27 cellular contexts compared by ENCODE assay signal in genomic region chr19:27736225-27736624, GRCh38.
"Had no signal": no experiment of that assay in that cellular context is flagged by ENCODE, and none has a peak within 500 bp of the region (broad histone marks: within the 10 kb centered on the region; RNA-seq: fewer than 3 reads in every experiment).

No MANE protein-coding gene starts in this region.

- H3K4me1 Mint-ChIP-seq: memory B cell; naive thymus-derived CD4-positive, alpha-beta T cell; nephron progenitor cell; stimulated activated naive B cell treated with anti-CD40 and anti-IgM and Interleukin-4, amounts not matched to agents 10 μg/mL and 1 μg/mL and 100 μg/mL, for 72 hours had no signal

- H3K27me3 Mint-ChIP-seq: dendritic cell treated with granulocyte-macrophage colony-stimulating factor and Interleukin-4, amounts not matched to agents 40 ng/mL and 50 ng/mL, for 4 days; memory B cell; naive thymus-derived CD4-positive, alpha-beta T cell; stimulated activated naive B cell treated with anti-CD40 and anti-IgM and Interleukin-4, amounts not matched to agents 10 μg/mL and 1 μg/mL and 100 μg/mL, for 72 hours; stimulated activated naive CD8-positive, alpha-beta T cell treated with anti-CD3 and anti-CD28 coated beads, Interleukin-15, Interleukin-2, amounts not matched to agents 100 ng/mL and 50 ng/mL, for 24 hours had no signal

- H3K4me1 ChIP-seq: colonic mucosa, esophagus squamous epithelium, lower lobe of right lung, prostate gland, tibial nerve, upper lobe of right lung, uterus had no signal

- H3K4me3 ChIP-seq: colonic mucosa, esophagus squamous epithelium, heart right ventricle, lower lobe of right lung, prostate gland, thoracic aorta, tibial nerve, upper lobe of right lung, uterus had no signal

- H3K27me3 ChIP-seq: colonic mucosa, esophagus squamous epithelium, heart right ventricle, tibial nerve, upper lobe of right lung, uterus had no signal

- H3K4me3 Mint-ChIP-seq: dendritic cell treated with granulocyte-macrophage colony-stimulating factor and Interleukin-4, amounts not matched to agents 40 ng/mL and 50 ng/mL, for 4 days; memory B cell; naive thymus-derived CD4-positive, alpha-beta T cell; nephron progenitor cell; stimulated activated naive B cell treated with anti-CD40 and anti-IgM and Interleukin-4, amounts not matched to agents 10 μg/mL and 1 μg/mL and 100 μg/mL, for 72 hours; stimulated activated naive CD8-positive, alpha-beta T cell treated with anti-CD3 and anti-CD28 coated beads, Interleukin-15, Interleukin-2, amounts not matched to agents 100 ng/mL and 50 ng/mL, for 24 hours had no signal

- ATAC-seq: heart right ventricle; left cardiac atrium; left ventricle myocardium superior; lower lobe of right lung; naive thymus-derived CD4-positive, alpha-beta T cell; right cardiac atrium; stimulated activated naive B cell treated with anti-CD40 and anti-IgM and Interleukin-4, amounts not matched to agents 10 μg/mL and 1 μg/mL and 100 μg/mL, for 72 hours; upper lobe of right lung had no signal

- DNase-seq: colonic mucosa; effector memory CD4-positive, alpha-beta T cell; erythroblast; esophagus squamous epithelium; foreskin melanocyte; glutamatergic neuron; heart right ventricle; hippocampal formation; left cardiac atrium; left ventricle myocardium superior; lower lobe of right lung; naive thymus-derived CD4-positive, alpha-beta T cell; nephron progenitor cell; nucleus accumbens; right cardiac atrium; small intestine; stimulated activated CD4-positive, alpha-beta T cell treated with anti-CD3 and anti-CD28 coated beads, Interleukin-15, amount 100 ng/mL, for 24 hours; stimulated activated CD4-positive, alpha-beta T cell treated with anti-CD3 and anti-CD28 coated beads, Interleukin-2, amount 100 ng/mL, for 48 hours; stimulated activated naive B cell treated with anti-CD40 and anti-IgM and Interleukin-4, amounts not matched to agents 10 μg/mL and 1 μg/mL and 100 μg/mL, for 72 hours; upper lobe of right lung; uterus had no signal

- H3K9me3 ChIP-seq: lower lobe of right lung, prostate gland had no signal

- H3K27ac Mint-ChIP-seq: dendritic cell treated with granulocyte-macrophage colony-stimulating factor and Interleukin-4, amounts not matched to agents 40 ng/mL and 50 ng/mL, for 4 days; memory B cell; naive thymus-derived CD4-positive, alpha-beta T cell; nephron progenitor cell; stimulated activated naive B cell treated with anti-CD40 and anti-IgM and Interleukin-4, amounts not matched to agents 10 μg/mL and 1 μg/mL and 100 μg/mL, for 72 hours; stimulated activated naive CD8-positive, alpha-beta T cell treated with anti-CD3 and anti-CD28 coated beads, Interleukin-15, Interleukin-2, amounts not matched to agents 100 ng/mL and 50 ng/mL, for 24 hours had no signal

- H3K27ac ChIP-seq: colonic mucosa, esophagus squamous epithelium, heart right ventricle, lower lobe of right lung, prostate gland, thoracic aorta, tibial nerve, upper lobe of right lung, uterus had no signal

- H3K36me3 ChIP-seq: colonic mucosa, lower lobe of right lung, prostate gland, tibial nerve, upper lobe of right lung, uterus had no signal
